In genomic region chr11:43880640-43881159, GRCh38 we compare ENCODE assay signal across 8 cellular contexts. TPM values are rescaled to one million over a fixed set of nuclear protein-coding genes. Genes with fewer than 3 reads are reported as not detected.
A peak's percentile ranks its signal among the peaks of the same experiment; 100 is the strongest.
DNase-seq lines count a peak whose midpoint lies in the region; ATAC-seq and TF ChIP-seq lines count a peak whose summit lies in the region.

Gene ALKBH3, plus strand, starts transcription at chr11:43880831. Its CDS starts 1,822 bp downstream, at chr11:43882653.

- ATAC-seq in GM18907 (IDR thresholded peaks at IDR 0.05; ENCODE audit: unreplicated experiment) (peak; percentile 98), HG03135 (IDR thresholded peaks at IDR 0.05; ENCODE audit: unreplicated experiment) (peak; percentile 97)

- no peak within 1 kb of the TSS for H3K27ac ChIP-seq in AG04450 (ENCODE audit: low read depth, low read length)
- H3K27ac ChIP-seq in caudate nucleus (ENCODE audit: low read depth, low read length): no peak within 1 kb of the TSS

- peaks cover 4 to 11% (median 8%) of the 10 kb centered on the region in 3 donors for H3K27me3 Mint-ChIP-seq in immature natural killer cell (ENCODE audit: low read depth in 3 of 3)

- POLR2A ChIA-PET in AG04450 (lab: Yijun Ruan, JAX): no interaction called here

- H3K9me3 Mint-ChIP-seq in immature natural killer cell: peaks cover 0 to 4% (median 0%) of the 10 kb centered on the region in 6 donors

- no peaks in the 10 kb centered on the region for H3K27me3 ChIP-seq in AG04450 (ENCODE audit: control insufficient read depth, insufficient read depth, low read length)

- peaks cover 27 to 45% of the 10 kb centered on the region in 2 donors for H3K4me1 Mint-ChIP-seq in immature natural killer cell

- TF ChIP-seq CTCF in AG04450 (IDR thresholded peaks at IDR 0.05; ENCODE audit: low read depth, low read length): peak; percentile 18; the same call in 1 of the 2 replicates

- peak within 1 kb of the TSS; percentile 87 to 98 (median 95) for H3K4me3 Mint-ChIP-seq in immature natural killer cell

- H3K27ac Mint-ChIP-seq in immature natural killer cell: peak within 1 kb of the TSS; percentile 88 to 94 (median 92)

- CTCF ChIA-PET in AG04450 (lab: Charles Lee): interaction anchor here (0.8 to 1.9 kb wide), 5 partner anchors 9 to 158 kb away, joined by 4 to 25 read pairs (median 4); no protein-coding TSS in a partner anchor

- peaks cover 14 to 22% (median 18%) of the 10 kb centered on the region in 3 donors for H3K36me3 Mint-ChIP-seq in immature natural killer cell

- peak within 1 kb of the TSS; percentile 75 for H3K4me3 ChIP-seq in AG04450 (ENCODE audit: low read depth, low read length)

- no peaks in the 10 kb centered on the region for H3K9me3 ChIP-seq in AG04450 (ENCODE audit: control insufficient read depth, insufficient read depth, low read length)

- DNase-seq in AG04450 (ENCODE audit: low read depth, low spot score): peak; percentile 81
- peak; percentile 88 for DNase-seq in NCI-H226
- DNase-seq in activated CD4-positive, CD25-positive, alpha-beta regulatory T cell (lab: John Stamatoyannopoulos, UW): peak; percentile 70 to 79 (median 78)
- peak in 60 of 61 donors; percentile 26 to 97 (median 88) for DNase-seq in caudate nucleus (lab: John Stamatoyannopoulos, UW)
- DNase-seq in immature natural killer cell: peak; percentile 85 to 90 (median 88)
- peak; percentile 82 for DNase-seq in smooth muscle cell of the brain vasculature (ENCODE audit: low read depth, low spot score)

RNA-seq across cellular contexts. Expression of gene ALKBH3, which starts in this region (rescaled TPM):
- polyA plus RNA-seq in AG04450 (2011; rRNA removed) (35.0 and 36.5 TPM in 2 replicates), immature natural killer cell (10 to 100 TPM; 40.0 to 89.3 (median 49.5) TPM)
- polyA minus RNA-seq in AG04450 (2011; rRNA and poly(A)+ RNA removed): 21.2 and 25.0 TPM in 2 replicates
